ENCODE assay signal across 1 cellular context in the genomic region with DNA sequence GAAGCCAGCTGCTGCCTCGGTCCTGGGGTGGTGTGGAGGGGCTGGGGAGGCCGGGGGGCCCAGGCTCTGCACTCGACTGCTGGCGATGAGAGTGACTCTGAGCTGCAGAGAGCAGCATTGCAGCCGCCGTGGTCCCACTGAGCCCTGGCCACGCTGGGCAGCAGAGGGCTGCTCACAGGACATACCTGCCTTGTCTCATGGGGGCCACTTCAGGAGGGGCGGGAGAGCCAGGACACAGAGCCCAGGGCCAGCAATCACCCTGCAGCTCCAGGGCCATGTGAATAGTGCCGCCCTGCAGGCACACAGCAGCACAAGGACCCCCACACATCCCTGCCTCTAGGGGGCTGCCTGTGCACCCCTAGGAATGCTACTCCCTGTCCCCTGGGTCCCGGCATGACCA.
TF ChIP-seq lines count a peak whose summit lies in the region.

No MANE protein-coding gene starts in this region.

TF ChIP-seq in IMR-90, 13 proteins besides CTCF, POLR2A, EP300 and RAD21 (continued from another document):
- TF ChIP-seq, protein P1, sequence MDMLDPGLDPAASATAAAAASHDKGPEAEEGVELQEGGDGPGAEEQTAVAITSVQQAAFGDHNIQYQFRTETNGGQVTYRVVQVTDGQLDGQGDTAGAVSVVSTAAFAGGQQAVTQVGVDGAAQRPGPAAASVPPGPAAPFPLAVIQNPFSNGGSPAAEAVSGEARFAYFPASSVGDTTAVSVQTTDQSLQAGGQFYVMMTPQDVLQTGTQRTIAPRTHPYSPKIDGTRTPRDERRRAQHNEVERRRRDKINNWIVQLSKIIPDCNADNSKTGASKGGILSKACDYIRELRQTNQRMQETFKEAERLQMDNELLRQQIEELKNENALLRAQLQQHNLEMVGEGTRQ (IDR thresholded peaks at IDR 0.05; ENCODE audit: low read depth, low read length) = no peak
- TF ChIP-seq ELK1 (IDR thresholded peaks at IDR 0.05; ENCODE audit: borderline replicate concordance, low read depth, low read length) (no peak), RCOR1 (IDR thresholded peaks at IDR 0.05; ENCODE audit: insufficient replicate concordance, low read length) (no peak), RFX5 (IDR thresholded peaks at IDR 0.05; ENCODE audit: low read depth, low read length) (no peak)
